In the genomic region with DNA sequence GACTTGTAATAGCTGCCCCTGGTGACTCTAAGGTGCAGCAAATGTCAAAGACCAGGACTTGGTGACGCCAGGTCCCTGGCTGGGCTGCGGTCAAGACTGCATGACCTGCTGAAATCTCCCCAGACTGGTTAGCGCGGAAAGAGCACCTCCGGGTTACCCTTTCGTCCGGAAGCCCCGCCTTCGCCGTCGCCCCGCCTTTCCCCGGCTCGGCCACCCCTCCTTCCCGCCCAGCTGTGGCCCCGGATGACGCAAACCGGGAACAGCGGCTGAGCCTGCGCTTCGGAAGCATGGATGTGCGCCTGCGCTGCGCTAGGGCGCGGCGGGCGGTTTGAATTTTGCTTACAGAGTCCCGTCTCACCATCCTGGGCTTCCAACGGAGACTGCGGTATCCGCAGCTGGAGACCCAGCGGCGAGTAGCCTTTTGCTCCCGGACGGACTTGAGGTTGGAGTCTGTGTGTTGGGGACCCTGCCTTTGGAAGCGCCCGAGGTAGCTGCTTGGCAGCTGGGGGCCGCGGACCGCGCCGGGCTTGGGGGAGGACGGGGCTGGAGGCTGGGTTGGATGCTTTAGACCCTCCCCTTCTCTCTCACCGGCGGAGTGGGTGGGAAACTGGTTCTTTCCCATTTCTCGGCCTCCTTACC, we compare ENCODE assay signal across 1 cellular context.
TF ChIP-seq lines count a peak whose summit lies in the region.

Gene SKA1, plus strand, starts transcription at position 294 of the 639 bp plus-strand sequence. CDS start 785 bp downstream, outside the sequence.

TF ChIP-seq in HepG2, 621 proteins besides CTCF, POLR2A, EP300 and RAD21 (continued from another document and continues in another):
- TF ChIP-seq ZNF549 (CRISPR knock-in tag; IDR thresholded peaks at IDR 0.05) (no peak), STAT5B (CRISPR knock-in tag; IDR thresholded peaks at IDR 0.05) (no peak), PAX8 (CRISPR knock-in tag; IDR thresholded peaks at IDR 0.05; ENCODE audit: borderline replicate concordance) (no peak), ZNF776 (CRISPR knock-in tag; IDR thresholded peaks at IDR 0.05) (no peak), ZNF556 (CRISPR knock-in tag; IDR thresholded peaks at IDR 0.05; ENCODE audit: borderline replicate concordance) (no peak), TFDP1 (CRISPR knock-in tag; IDR thresholded peaks at IDR 0.05; ENCODE audit: borderline replicate concordance) (peak; percentile 99), CREBL2 (CRISPR knock-in tag; IDR thresholded peaks at IDR 0.05; ENCODE audit: borderline replicate concordance) (no peak), FOSL2 (CRISPR knock-in tag; IDR thresholded peaks at IDR 0.05) (peak; percentile 55), GTF2F1 (IDR thresholded peaks at IDR 0.05; ENCODE audit: low read length) (no peak), GLMP (CRISPR knock-in tag; IDR thresholded peaks at IDR 0.05; ENCODE audit: borderline replicate concordance) (no peak), TRIM22 (IDR thresholded peaks at IDR 0.05) (no peak), NFE2 (CRISPR knock-in tag; IDR thresholded peaks at IDR 0.05) (no peak), PHF21A (CRISPR knock-in tag; IDR thresholded peaks at IDR 0.05) (peak; percentile 75), HOXA3 (CRISPR knock-in tag; IDR thresholded peaks at IDR 0.05) (peak; percentile 60; the same call in 1 of the 2 replicates), RNF2 (conservative IDR thresholded peaks at IDR 0.05; ENCODE audit: low read depth) (no peak), ZFP1 (CRISPR knock-in tag; IDR thresholded peaks at IDR 0.05) (no peak), CHD2 (IDR thresholded peaks at IDR 0.05; ENCODE audit: low read depth, low read length) (no peak), U2AF1 (optimal IDR thresholded peaks at IDR 0.05; ENCODE audit: low read depth, low read length) (no peak), SNAI1 (CRISPR knock-in tag; IDR thresholded peaks at IDR 0.05; ENCODE audit: borderline replicate concordance) (no peak), KDM3A (CRISPR knock-in tag; IDR thresholded peaks at IDR 0.05; ENCODE audit: low read depth) (no peak), REPIN1 (CRISPR knock-in tag; IDR thresholded peaks at IDR 0.05; ENCODE audit: borderline replicate concordance, low read depth) (no peak; the same call in none of the 2 replicates), SMAD3 (CRISPR knock-in tag; IDR thresholded peaks at IDR 0.05) (no peak), ZNF512 (CRISPR knock-in tag; IDR thresholded peaks at IDR 0.05) (no peak), BRD4 (CRISPR knock-in tag; IDR thresholded peaks at IDR 0.05) (no peak; the same call in 1 of the 2 replicates), ZBTB46 (CRISPR knock-in tag; IDR thresholded peaks at IDR 0.05; ENCODE audit: borderline replicate concordance) (no peak), AGO1 (IDR thresholded peaks at IDR 0.05; ENCODE audit: low read depth, low read length, poor library complexity, severe bottlenecking) (no peak), NR0B2 (CRISPR knock-in tag; IDR thresholded peaks at IDR 0.05) (no peak; the same call in 1 of the 2 replicates), SOX6 (IDR thresholded peaks at IDR 0.05) (no peak), SOX6 (CRISPR knock-in tag; IDR thresholded peaks at IDR 0.05) (peak; percentile 51; the same call in 1 of the 2 replicates), TSC22D2 (CRISPR knock-in tag; IDR thresholded peaks at IDR 0.05; ENCODE audit: borderline replicate concordance) (peak; percentile 58; the same call in 1 of the 2 replicates), ZNF589 (CRISPR knock-in tag; conservative IDR thresholded peaks at IDR 0.05) (no peak)
- TF ChIP-seq, protein P1, sequence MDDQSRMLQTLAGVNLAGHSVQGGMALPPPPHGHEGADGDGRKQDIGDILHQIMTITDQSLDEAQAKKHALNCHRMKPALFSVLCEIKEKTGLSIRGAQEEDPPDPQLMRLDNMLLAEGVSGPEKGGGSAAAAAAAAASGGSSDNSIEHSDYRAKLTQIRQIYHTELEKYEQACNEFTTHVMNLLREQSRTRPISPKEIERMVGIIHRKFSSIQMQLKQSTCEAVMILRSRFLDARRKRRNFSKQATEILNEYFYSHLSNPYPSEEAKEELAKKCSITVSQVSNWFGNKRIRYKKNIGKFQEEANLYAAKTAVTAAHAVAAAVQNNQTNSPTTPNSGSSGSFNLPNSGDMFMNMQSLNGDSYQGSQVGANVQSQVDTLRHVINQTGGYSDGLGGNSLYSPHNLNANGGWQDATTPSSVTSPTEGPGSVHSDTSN (CRISPR knock-in tag; IDR thresholded peaks at IDR 0.05; ENCODE audit: borderline replicate concordance): no peak
- TF ChIP-seq, protein P2, sequence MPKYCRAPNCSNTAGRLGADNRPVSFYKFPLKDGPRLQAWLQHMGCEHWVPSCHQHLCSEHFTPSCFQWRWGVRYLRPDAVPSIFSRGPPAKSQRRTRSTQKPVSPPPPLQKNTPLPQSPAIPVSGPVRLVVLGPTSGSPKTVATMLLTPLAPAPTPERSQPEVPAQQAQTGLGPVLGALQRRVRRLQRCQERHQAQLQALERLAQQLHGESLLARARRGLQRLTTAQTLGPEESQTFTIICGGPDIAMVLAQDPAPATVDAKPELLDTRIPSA (CRISPR knock-in tag; IDR thresholded peaks at IDR 0.05; ENCODE audit: borderline replicate concordance): no peak
- TF ChIP-seq, protein P3, sequence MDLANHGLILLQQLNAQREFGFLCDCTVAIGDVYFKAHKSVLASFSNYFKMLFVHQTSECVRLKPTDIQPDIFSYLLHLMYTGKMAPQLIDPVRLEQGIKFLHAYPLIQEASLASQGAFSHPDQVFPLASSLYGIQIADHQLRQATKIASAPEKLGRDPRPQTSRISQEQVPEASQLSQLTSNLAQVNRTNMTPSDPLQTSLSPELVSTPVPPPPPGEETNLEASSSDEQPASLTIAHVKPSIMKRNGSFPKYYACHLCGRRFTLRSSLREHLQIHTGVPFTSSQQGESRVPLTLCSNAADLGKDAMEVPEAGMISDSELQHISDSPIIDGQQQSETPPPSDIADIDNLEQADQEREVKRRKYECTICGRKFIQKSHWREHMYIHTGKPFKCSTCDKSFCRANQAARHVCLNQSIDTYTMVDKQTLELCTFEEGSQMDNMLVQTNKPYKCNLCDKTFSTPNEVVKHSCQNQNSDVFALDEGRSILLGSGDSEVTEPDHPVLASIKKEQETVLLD (CRISPR knock-in tag; IDR thresholded peaks at IDR 0.05; ENCODE audit: low read depth): 0 out of 2 replicates have a peak, but pooled peaks have one; percentile 51
- TF ChIP-seq, protein P4, sequence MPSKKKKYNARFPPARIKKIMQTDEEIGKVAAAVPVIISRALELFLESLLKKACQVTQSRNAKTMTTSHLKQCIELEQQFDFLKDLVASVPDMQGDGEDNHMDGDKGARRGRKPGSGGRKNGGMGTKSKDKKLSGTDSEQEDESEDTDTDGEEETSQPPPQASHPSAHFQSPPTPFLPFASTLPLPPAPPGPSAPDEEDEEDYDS (CRISPR knock-in tag; IDR thresholded peaks at IDR 0.05): peak; percentile 87
- TF ChIP-seq, protein P5, sequence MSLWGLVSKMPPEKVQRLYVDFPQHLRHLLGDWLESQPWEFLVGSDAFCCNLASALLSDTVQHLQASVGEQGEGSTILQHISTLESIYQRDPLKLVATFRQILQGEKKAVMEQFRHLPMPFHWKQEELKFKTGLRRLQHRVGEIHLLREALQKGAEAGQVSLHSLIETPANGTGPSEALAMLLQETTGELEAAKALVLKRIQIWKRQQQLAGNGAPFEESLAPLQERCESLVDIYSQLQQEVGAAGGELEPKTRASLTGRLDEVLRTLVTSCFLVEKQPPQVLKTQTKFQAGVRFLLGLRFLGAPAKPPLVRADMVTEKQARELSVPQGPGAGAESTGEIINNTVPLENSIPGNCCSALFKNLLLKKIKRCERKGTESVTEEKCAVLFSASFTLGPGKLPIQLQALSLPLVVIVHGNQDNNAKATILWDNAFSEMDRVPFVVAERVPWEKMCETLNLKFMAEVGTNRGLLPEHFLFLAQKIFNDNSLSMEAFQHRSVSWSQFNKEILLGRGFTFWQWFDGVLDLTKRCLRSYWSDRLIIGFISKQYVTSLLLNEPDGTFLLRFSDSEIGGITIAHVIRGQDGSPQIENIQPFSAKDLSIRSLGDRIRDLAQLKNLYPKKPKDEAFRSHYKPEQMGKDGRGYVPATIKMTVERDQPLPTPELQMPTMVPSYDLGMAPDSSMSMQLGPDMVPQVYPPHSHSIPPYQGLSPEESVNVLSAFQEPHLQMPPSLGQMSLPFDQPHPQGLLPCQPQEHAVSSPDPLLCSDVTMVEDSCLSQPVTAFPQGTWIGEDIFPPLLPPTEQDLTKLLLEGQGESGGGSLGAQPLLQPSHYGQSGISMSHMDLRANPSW (CRISPR knock-in tag; IDR thresholded peaks at IDR 0.05; ENCODE audit: borderline replicate concordance): no peak
- TF ChIP-seq, protein P6, sequence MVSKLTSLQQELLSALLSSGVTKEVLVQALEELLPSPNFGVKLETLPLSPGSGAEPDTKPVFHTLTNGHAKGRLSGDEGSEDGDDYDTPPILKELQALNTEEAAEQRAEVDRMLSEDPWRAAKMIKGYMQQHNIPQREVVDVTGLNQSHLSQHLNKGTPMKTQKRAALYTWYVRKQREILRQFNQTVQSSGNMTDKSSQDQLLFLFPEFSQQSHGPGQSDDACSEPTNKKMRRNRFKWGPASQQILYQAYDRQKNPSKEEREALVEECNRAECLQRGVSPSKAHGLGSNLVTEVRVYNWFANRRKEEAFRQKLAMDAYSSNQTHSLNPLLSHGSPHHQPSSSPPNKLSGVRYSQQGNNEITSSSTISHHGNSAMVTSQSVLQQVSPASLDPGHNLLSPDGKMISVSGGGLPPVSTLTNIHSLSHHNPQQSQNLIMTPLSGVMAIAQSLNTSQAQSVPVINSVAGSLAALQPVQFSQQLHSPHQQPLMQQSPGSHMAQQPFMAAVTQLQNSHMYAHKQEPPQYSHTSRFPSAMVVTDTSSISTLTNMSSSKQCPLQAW (CRISPR knock-in tag; IDR thresholded peaks at IDR 0.05): peak; percentile 74
- TF ChIP-seq, protein P7, sequence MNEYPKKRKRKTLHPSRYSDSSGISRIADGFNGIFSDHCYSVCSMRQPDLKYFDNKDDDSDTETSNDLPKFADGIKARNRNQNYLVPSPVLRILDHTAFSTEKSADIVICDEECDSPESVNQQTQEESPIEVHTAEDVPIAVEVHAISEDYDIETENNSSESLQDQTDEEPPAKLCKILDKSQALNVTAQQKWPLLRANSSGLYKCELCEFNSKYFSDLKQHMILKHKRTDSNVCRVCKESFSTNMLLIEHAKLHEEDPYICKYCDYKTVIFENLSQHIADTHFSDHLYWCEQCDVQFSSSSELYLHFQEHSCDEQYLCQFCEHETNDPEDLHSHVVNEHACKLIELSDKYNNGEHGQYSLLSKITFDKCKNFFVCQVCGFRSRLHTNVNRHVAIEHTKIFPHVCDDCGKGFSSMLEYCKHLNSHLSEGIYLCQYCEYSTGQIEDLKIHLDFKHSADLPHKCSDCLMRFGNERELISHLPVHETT (CRISPR knock-in tag; conservative IDR thresholded peaks at IDR 0.05): 0 out of 2 replicates have a peak, but pooled peaks have one; percentile 22
